1 cellular context compared by ENCODE assay signal in genomic region chr5:62582198-62582597, GRCh38.
A peak's percentile ranks its signal among the peaks of the same experiment; 100 is the strongest.
TF ChIP-seq lines count a peak whose summit lies in the region.

No MANE protein-coding gene starts in this region.

TF ChIP-seq in endothelial cell of umbilical vein, 7 proteins besides CTCF, POLR2A, EP300 and RAD21:
- TF ChIP-seq FOS (IDR thresholded peaks at IDR 0.05; ENCODE audit: borderline replicate concordance, insufficient read depth, low read length) = peak; percentile 8
- no peak for TF ChIP-seq POLR2AphosphoS5 (IDR thresholded peaks at IDR 0.05; ENCODE audit: insufficient read depth, low read depth, low read length)
